ENCODE assay signal across 38 cellular contexts in the genomic region with DNA sequence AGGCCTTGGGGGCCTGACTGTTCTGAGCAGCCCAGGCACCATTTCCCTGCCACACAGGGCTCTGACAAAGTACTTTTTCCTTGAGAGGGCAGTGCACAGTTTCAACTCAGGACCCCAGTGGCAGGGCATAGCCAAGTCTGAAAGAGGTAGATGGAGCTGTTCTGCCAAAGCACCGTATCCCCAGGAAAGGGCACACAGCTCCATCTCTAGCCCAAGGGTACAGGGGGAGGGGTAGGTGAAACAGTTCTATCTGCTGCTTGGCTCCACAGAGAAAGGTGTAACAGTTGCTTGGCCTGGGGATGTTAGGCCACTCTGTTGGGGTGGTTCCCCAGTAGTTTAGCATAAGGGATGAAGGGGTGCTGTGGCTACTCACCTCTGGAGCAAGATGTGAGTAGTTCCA. TPM values are rescaled to one million over a fixed set of nuclear protein-coding genes. Genes with fewer than 3 reads are reported as not detected.
"Had no signal": no experiment of that assay in that cellular context is flagged by ENCODE, and none has a peak within 500 bp of the region (broad histone marks: within the 10 kb centered on the region; RNA-seq: fewer than 3 reads in every experiment).

No MANE protein-coding gene starts in this region.

- H3K4me3 Mint-ChIP-seq: activated CD4-positive, alpha-beta memory T cell treated with anti-CD3 and anti-CD28 coated beads for 36 hours; activated CD4-positive, alpha-beta T cell treated with anti-CD3 and anti-CD28 coated beads for 36 hours; activated CD4-positive, alpha-beta T cell treated with anti-CD3 and anti-CD28 coated beads, Interleukin-2, amount 10 ng/mL, durations not matched to agents 24 days and 14 days; activated CD8-positive, alpha-beta memory T cell treated with anti-CD3 and anti-CD28 coated beads, Interleukin-2, amount 10 ng/mL, durations not matched to agents 7 days and 5 days; activated CD8-positive, alpha-beta T cell treated with anti-CD3 and anti-CD28 coated beads, Interleukin-2, amount 10 ng/mL, durations not matched to agents 7 days and 5 days; activated naive CD4-positive, alpha-beta T cell treated with anti-CD3 and anti-CD28 coated beads for 36 hours; activated naive CD4-positive, alpha-beta T cell treated with anti-CD3 and anti-CD28 coated beads, Interleukin-2, amount 50 U/mL, for 24 hours; activated naive CD8-positive, alpha-beta T cell treated with anti-CD3 and anti-CD28 coated beads for 36 hours; activated naive CD8-positive, alpha-beta T cell treated with anti-CD3 and anti-CD28 coated beads, Interleukin-2, amount 50 U/mL, for 24 hours; activated T-helper 1 cell treated with anti-CD3 and anti-CD28 coated beads, Interleukin-12 subunit alpha, Interleukin-12 subunit beta, Interleukin-2, Interleukin-4 antibody, amounts not matched to agents 30 ng/mL and 10 ng/mL and 1 ng/mL, durations not matched to agents 14 hours and 24 hours and 36 hours; T-helper 1 cell treated with Interleukin-12 subunit alpha and Interleukin-12 subunit beta and Interleukin-4 antibody, amounts not matched to agents 30 μg/mL and 1 μg/mL, for 36 hours; T-helper 2 cell treated with Interferon-gamma antibody and Interleukin-4, amounts not matched to agents 5 μg/mL and 100 μg/mL, for 36 hours had no signal

- DNase-seq: activated CD4-positive, alpha-beta memory T cell treated with anti-CD3 and anti-CD28 coated beads for 36 hours; activated CD4-positive, alpha-beta T cell treated with anti-CD3 and anti-CD28 coated beads for 36 hours; activated CD4-positive, alpha-beta T cell treated with anti-CD3 and anti-CD28 coated beads, Interleukin-2, amount 10 ng/mL, durations not matched to agents 24 days and 14 days; activated CD4-positive, CD25-positive, alpha-beta regulatory T cell; activated CD4-positive, CD25-positive, alpha-beta regulatory T cell treated with anti-CD3 and anti-CD28 coated beads, Interleukin-2, amount 50 U/mL, for 72 hours; activated CD8-positive, alpha-beta memory T cell treated with anti-CD3 and anti-CD28 coated beads, Interleukin-2, amount 10 ng/mL, durations not matched to agents 7 days and 5 days; activated CD8-positive, alpha-beta memory T cell treated with anti-CD3 and anti-CD28 coated beads, Interleukin-2, amount 50 U/mL, for 4 hours; activated CD8-positive, alpha-beta T cell treated with anti-CD3 and anti-CD28 coated beads, Interleukin-2, amount 10 ng/mL, durations not matched to agents 7 days and 5 days; activated effector memory CD4-positive, alpha-beta T cell treated with anti-CD3 and anti-CD28 coated beads, Interleukin-2, amount 50 U/mL, for 16 hours; activated naive CD4-positive, alpha-beta T cell treated with anti-CD3 and anti-CD28 coated beads for 36 hours; activated naive CD8-positive, alpha-beta T cell treated with anti-CD3 and anti-CD28 coated beads for 36 hours; activated naive CD8-positive, alpha-beta T cell treated with anti-CD3 and anti-CD28 coated beads, Interleukin-2, amount 50 U/mL, for 24 hours; activated T-cell treated with anti-CD3 and anti-CD28 coated beads, Interleukin-2, amount 50 U/mL, for 1 hour; activated T-cell treated with anti-CD3 and anti-CD28 coated beads, Interleukin-2, amount 50 U/mL, for 48 hours; adrenal gland; amygdala; aorta; body of pancreas; central memory CD4-positive, alpha-beta T cell; cerebellar nuclear complex; effector CD8-positive, alpha-beta T cell; esophagus squamous epithelium; foreskin melanocyte; T1000 had no signal

- H3K4me1 ChIP-seq: adrenal gland, esophagus squamous epithelium, gastroesophageal sphincter had no signal

- H3K27me3 ChIP-seq: adrenal gland, body of pancreas, cardiac muscle cell, colonic mucosa, esophagus squamous epithelium, gastroesophageal sphincter had no signal

- H3K4me1 Mint-ChIP-seq: activated CD8-positive, alpha-beta memory T cell treated with anti-CD3 and anti-CD28 coated beads, Interleukin-2, amount 10 ng/mL, durations not matched to agents 7 days and 5 days had no signal

- ATAC-seq: activated CD4-positive, alpha-beta T cell treated with anti-CD3 and anti-CD28 coated beads for 36 hours; activated CD8-positive, alpha-beta memory T cell treated with anti-CD3 and anti-CD28 coated beads, Interleukin-2, amount 10 ng/mL, durations not matched to agents 7 days and 5 days; activated CD8-positive, alpha-beta T cell treated with anti-CD3 and anti-CD28 coated beads, Interleukin-2, amount 10 ng/mL, durations not matched to agents 7 days and 5 days; activated naive CD8-positive, alpha-beta T cell treated with anti-CD3 and anti-CD28 coated beads, Interleukin-2, amount 50 U/mL, for 24 hours; gastroesophageal sphincter had no signal

- H3K4me3 ChIP-seq: adrenal gland, body of pancreas, cardiac muscle cell, colonic mucosa, esophagus squamous epithelium, gastroesophageal sphincter had no signal

- H3K36me3 Mint-ChIP-seq: activated CD4-positive, alpha-beta memory T cell treated with anti-CD3 and anti-CD28 coated beads for 36 hours; activated naive CD4-positive, alpha-beta T cell treated with anti-CD3 and anti-CD28 coated beads, Interleukin-2, amount 50 U/mL, for 24 hours had no signal

- H3K36me3 ChIP-seq: adrenal gland, cardiac muscle cell, colonic mucosa, esophagus squamous epithelium, gastroesophageal sphincter had no signal

- H3K27ac Mint-ChIP-seq: activated CD4-positive, alpha-beta memory T cell treated with anti-CD3 and anti-CD28 coated beads for 36 hours; activated CD4-positive, alpha-beta T cell treated with anti-CD3 and anti-CD28 coated beads for 36 hours; activated CD4-positive, alpha-beta T cell treated with anti-CD3 and anti-CD28 coated beads, Interleukin-2, amount 10 ng/mL, durations not matched to agents 24 days and 14 days; activated CD8-positive, alpha-beta memory T cell treated with anti-CD3 and anti-CD28 coated beads, Interleukin-2, amount 10 ng/mL, durations not matched to agents 7 days and 5 days; activated CD8-positive, alpha-beta T cell treated with anti-CD3 and anti-CD28 coated beads, Interleukin-2, amount 10 ng/mL, durations not matched to agents 7 days and 5 days; activated naive CD4-positive, alpha-beta T cell treated with anti-CD3 and anti-CD28 coated beads for 36 hours; activated naive CD4-positive, alpha-beta T cell treated with anti-CD3 and anti-CD28 coated beads, Interleukin-2, amount 50 U/mL, for 24 hours; activated naive CD8-positive, alpha-beta T cell treated with anti-CD3 and anti-CD28 coated beads for 36 hours; activated naive CD8-positive, alpha-beta T cell treated with anti-CD3 and anti-CD28 coated beads, Interleukin-2, amount 50 U/mL, for 24 hours; activated T-helper 1 cell treated with anti-CD3 and anti-CD28 coated beads, Interleukin-12 subunit alpha, Interleukin-12 subunit beta, Interleukin-2, Interleukin-4 antibody, amounts not matched to agents 30 ng/mL and 10 ng/mL and 1 ng/mL, durations not matched to agents 14 hours and 24 hours and 36 hours; activated T-helper 2 cell treated with anti-CD3 and anti-CD28 coated beads, Interferon-gamma antibody, Interleukin-2, Interleukin-4, amounts not matched to agents 10 μg/mL and 5 μg/mL and 100 μg/mL, durations not matched to agents 14 hours and 24 hours and 36 hours; T-helper 1 cell treated with Interleukin-12 subunit alpha and Interleukin-12 subunit beta and Interleukin-4 antibody, amounts not matched to agents 30 μg/mL and 1 μg/mL, for 36 hours; T-helper 2 cell treated with Interferon-gamma antibody and Interleukin-4, amounts not matched to agents 5 μg/mL and 100 μg/mL, for 36 hours had no signal

- H3K27ac ChIP-seq: adrenal gland, body of pancreas, cardiac muscle cell, esophagus squamous epithelium, gastroesophageal sphincter had no signal

- H3K9me3 ChIP-seq: adrenal gland, body of pancreas, colonic mucosa, esophagus squamous epithelium had no signal

- FAIRE-seq: endometrium, endothelial cell of umbilical vein had no signal

RNA-seq across cellular contexts. Expression of a gene that starts 47.8 kb away (rescaled TPM):
- total RNA-seq: activated CD4-positive, alpha-beta memory T cell treated with anti-CD3 and anti-CD28 coated beads for 36 hours; activated CD4-positive, alpha-beta T cell treated with anti-CD3 and anti-CD28 coated beads for 36 hours; activated CD4-positive, alpha-beta T cell treated with anti-CD3 and anti-CD28 coated beads, Interleukin-2, amount 10 ng/mL, durations not matched to agents 24 days and 14 days; activated CD8-positive, alpha-beta memory T cell treated with anti-CD3 and anti-CD28 coated beads for 36 hours; activated CD8-positive, alpha-beta memory T cell treated with anti-CD3 and anti-CD28 coated beads, Interleukin-2, amount 10 ng/mL, durations not matched to agents 7 days and 5 days; activated CD8-positive, alpha-beta T cell treated with anti-CD3 and anti-CD28 coated beads, Interleukin-2, amount 10 ng/mL, durations not matched to agents 7 days and 5 days; activated naive CD4-positive, alpha-beta T cell treated with anti-CD3 and anti-CD28 coated beads for 36 hours; activated naive CD8-positive, alpha-beta T cell treated with anti-CD3 and anti-CD28 coated beads for 36 hours; activated T-helper 1 cell treated with anti-CD3 and anti-CD28 coated beads, Interleukin-12 subunit alpha, Interleukin-12 subunit beta, Interleukin-2, Interleukin-4 antibody, amounts not matched to agents 30 ng/mL and 10 ng/mL and 1 ng/mL, durations not matched to agents 14 hours and 24 hours and 36 hours; activated T-helper 2 cell treated with anti-CD3 and anti-CD28 coated beads, Interferon-gamma antibody, Interleukin-2, Interleukin-4, amounts not matched to agents 10 μg/mL and 5 μg/mL and 100 μg/mL, durations not matched to agents 14 hours and 24 hours and 36 hours; adrenal gland; aorta; body of pancreas; cardiac muscle cell; colonic mucosa; dermis microvascular lymphatic vessel endothelial cell; endothelial cell of umbilical vein; esophagus squamous epithelium; fibroblast of lung; gastroesophageal sphincter; glomerular endothelial cell had no signal
- polyA plus RNA-seq: aorta, cardiac muscle cell, endothelial cell of umbilical vein, fibroblast of lung had no signal
